13 cellular contexts compared by ENCODE assay signal in the genomic region with DNA sequence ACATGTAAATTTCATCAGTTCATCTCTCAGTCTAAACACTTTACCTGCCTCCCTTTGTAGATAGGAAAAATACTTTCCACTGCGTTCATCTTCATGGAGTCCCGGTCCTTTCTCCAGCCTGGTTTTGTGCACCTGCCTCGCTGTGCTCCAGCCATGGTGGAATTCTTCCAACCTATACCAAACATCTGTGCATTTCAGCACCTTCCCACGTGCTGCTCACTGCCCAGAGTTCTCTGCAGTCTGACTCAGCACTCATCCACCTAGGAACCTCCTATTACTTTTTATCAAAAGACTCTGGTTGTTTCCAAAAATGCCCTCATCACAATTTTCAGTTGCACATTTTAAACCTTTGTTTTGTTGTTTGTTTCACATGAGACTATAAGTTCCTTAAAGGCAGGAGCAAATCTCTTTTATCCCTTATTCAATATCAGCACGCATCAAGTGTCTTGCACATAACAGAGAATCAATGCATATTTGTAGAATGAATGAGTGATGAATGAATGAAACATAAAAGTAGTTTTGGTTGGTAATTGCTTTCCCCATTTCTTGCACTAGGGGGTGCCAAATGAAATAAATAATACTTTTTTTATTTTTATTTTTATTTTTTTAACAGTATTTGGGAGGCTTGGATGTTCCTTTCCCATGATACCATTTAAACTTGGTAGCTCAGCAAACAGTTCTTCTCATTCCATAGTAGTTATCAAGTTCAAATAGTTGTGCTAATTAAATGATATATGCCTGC. TPM values are rescaled to one million over a fixed set of nuclear protein-coding genes. Genes with fewer than 3 reads are reported as not detected.
DNase-seq lines count a peak whose midpoint lies in the region; ATAC-seq, FAIRE-seq and TF ChIP-seq lines count a peak whose summit lies in the region.
"Had no signal": no experiment of that assay in that cellular context is flagged by ENCODE, and none has a peak within 500 bp of the region (broad histone marks: within the 10 kb centered on the region; RNA-seq: fewer than 3 reads in every experiment).

No MANE protein-coding gene starts in this region.

- H3K27me3 Mint-ChIP-seq in nephron progenitor cell (ENCODE audit: low read depth, poor library complexity), result peaks cover 5% of the 10 kb centered on the region

- peaks cover 9% of the 10 kb centered on the region for H3K4me1 Mint-ChIP-seq in nephron progenitor cell

- no peaks in the 10 kb centered on the region for H3K27me3 ChIP-seq in dorsolateral prefrontal cortex

- FAIRE-seq in RCC 7860 (lab: Jason Lieb, UNC), result no peak

- peak; percentile 42 for TF ChIP-seq CTCF in AG09309 (IDR thresholded peaks at IDR 0.05; ENCODE audit: control insufficient read depth, insufficient read depth, low read depth, low read length, missing control alignments)
- TF ChIP-seq CTCF in LNCaP clone FGC (IDR thresholded peaks at IDR 0.05; ENCODE audit: control insufficient read depth, extremely low read depth, insufficient read depth), result peak; percentile 38
- peak in 51 of 56 donors; percentile 7 to 60 (median 40) for TF ChIP-seq CTCF in dorsolateral prefrontal cortex (IDR thresholded peaks at IDR 0.05 in 54 of 56, conservative IDR thresholded peaks at IDR 0.05 in 2 of 56; ENCODE audit: low read depth in 1 of 56, partially characterized antibody in 56 of 56)
- TF ChIP-seq CTCF in nephron progenitor cell (IDR thresholded peaks at IDR 0.05), result peak; percentile 56

- H3K36me3 Mint-ChIP-seq in nephron progenitor cell (ENCODE audit: low read depth), result peaks cover under 1% of the 10 kb centered on the region

- no peak overlapping the region for H3K4me3 Mint-ChIP-seq in nephron progenitor cell
- H3K4me3 Mint-ChIP-seq: T-helper 1 cell treated with Interleukin-12 subunit alpha and Interleukin-12 subunit beta and Interleukin-4 antibody, amounts not matched to agents 30 μg/mL and 1 μg/mL, for 36 hours had no signal

- no peak overlapping the region for H3K27ac ChIP-seq in dorsolateral prefrontal cortex

- no peak for ATAC-seq in sciatic nerve
- ATAC-seq: stimulated activated naive CD8-positive, alpha-beta T cell treated with anti-CD3 and anti-CD28 coated beads, Interleukin-15, Interleukin-2, amounts not matched to agents 100 U/mL and 50 U/mL, for 24 hours had no signal

- intact Hi-C loops in dorsolateral prefrontal cortex (cut with DNase I), result no loop called here
- intact Hi-C loops in sciatic nerve (cut with DNase I), result no loop called here

- no peak overlapping the region for H3K27ac Mint-ChIP-seq in nephron progenitor cell
- H3K27ac Mint-ChIP-seq: T-helper 1 cell treated with Interleukin-12 subunit alpha and Interleukin-12 subunit beta and Interleukin-4 antibody, amounts not matched to agents 30 μg/mL and 1 μg/mL, for 36 hours had no signal

- no peak for DNase-seq in AG09309 (ENCODE audit: low read depth)
- no peak for DNase-seq in LNCaP clone FGC (ENCODE audit: low read depth)
- peak in 2 of 10 donors; percentile 10 to 47 for DNase-seq in dorsolateral prefrontal cortex
- DNase-seq in nephron progenitor cell, result no peak
- DNase-seq in RCC 7860 (ENCODE audit: low spot score), result no peak
- no peak for DNase-seq in NCI-H146 treated with DMSO at 0.1 percent for 48 hours (lab: John Stamatoyannopoulos, UW; ENCODE audit: unreplicated experiment)
- DNase-seq in NCI-H526 treated with DMSO at 0.1 percent for 48 hours (lab: John Stamatoyannopoulos, UW), result no peak
- no peak for DNase-seq in sciatic nerve (ENCODE audit: low spot score)
- DNase-seq: hypothalamus; NCI-H446 treated with DMSO at 0.1 percent for 48 hours; stimulated activated naive CD8-positive, alpha-beta T cell treated with anti-CD3 and anti-CD28 coated beads, Interleukin-15, Interleukin-2, amounts not matched to agents 100 U/mL and 50 U/mL, for 24 hours had no signal

- H3K9me3 Mint-ChIP-seq in nephron progenitor cell, result peaks cover 3% of the 10 kb centered on the region
- H3K9me3 Mint-ChIP-seq: T-helper 1 cell treated with Interleukin-12 subunit alpha and Interleukin-12 subunit beta and Interleukin-4 antibody, amounts not matched to agents 30 μg/mL and 1 μg/mL, for 36 hours had no signal

- no peak overlapping the region for H3K4me3 ChIP-seq in AG09309 (ENCODE audit: control insufficient read depth, low read depth, low read length)
- H3K4me3 ChIP-seq in LNCaP clone FGC (ENCODE audit: low read depth, low read length), result no peak overlapping the region
- H3K4me3 ChIP-seq in dorsolateral prefrontal cortex, result no peak overlapping the region

RNA-seq across cellular contexts. Expression of a gene that starts 30.2 kb away (rescaled TPM):
- total RNA-seq in dorsolateral prefrontal cortex (10 to 100 TPM in 85 of 120 experiments, 1 to 10 TPM in 35; 3.5 to 97.3 (median 15.1) TPM), sciatic nerve (185 TPM)
- total RNA-seq: activated CD8-positive, alpha-beta memory T cell treated with anti-CD3 and anti-CD28 coated beads for 36 hours had no signal
